ENCODE assay signal across 25 cellular contexts in the genomic region with DNA sequence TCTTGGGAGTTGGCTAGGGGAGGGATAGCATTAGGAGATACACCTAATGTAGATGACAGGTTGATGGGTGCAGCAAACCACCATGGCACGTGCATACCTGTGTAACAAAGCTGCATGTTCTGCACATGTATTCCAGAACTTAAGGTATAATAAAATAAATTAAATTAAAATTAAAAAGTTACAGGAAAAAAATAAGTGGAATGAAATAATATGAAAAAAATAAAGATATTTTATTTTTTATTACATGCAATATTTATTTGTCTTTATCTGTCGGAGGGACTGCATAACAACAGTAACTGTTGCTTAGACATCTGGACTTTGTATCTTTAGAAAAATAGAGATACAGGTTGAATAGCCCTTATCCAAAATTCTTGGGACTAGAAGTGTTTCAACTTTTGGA.
A peak's percentile ranks its signal among the peaks of the same experiment; 100 is the strongest.
DNase-seq lines count a peak whose midpoint lies in the region; ATAC-seq and TF ChIP-seq lines count a peak whose summit lies in the region.
"Had no signal": no experiment of that assay in that cellular context is flagged by ENCODE, and none has a peak within 500 bp of the region (broad histone marks: within the 10 kb centered on the region; RNA-seq: fewer than 3 reads in every experiment).

No MANE protein-coding gene starts in this region.

- CTCF ChIA-PET in WTC11 (lab: Charles Lee) = no interaction called here

- no peak overlapping the region for H3K27ac Mint-ChIP-seq in WTC11
- H3K27ac Mint-ChIP-seq: B cell; CD14-positive monocyte; CD4-positive, alpha-beta memory T cell; CD4-positive, alpha-beta T cell; CD4-positive, CD25-positive, alpha-beta regulatory T cell; CD8-positive, alpha-beta memory T cell; CD8-positive, alpha-beta T cell had no signal

- no peaks in the 10 kb centered on the region; the same call in 1 of the 2 replicates for H3K27me3 Mint-ChIP-seq in WTC11 (ENCODE audit: low read depth)
- H3K27me3 Mint-ChIP-seq: B cell; CD4-positive, alpha-beta memory T cell; CD4-positive, alpha-beta T cell; CD4-positive, CD25-positive, alpha-beta regulatory T cell; CD8-positive, alpha-beta memory T cell had no signal

- H3K9me3 Mint-ChIP-seq in WTC11 = 0 out of 2 replicates have a peak, but pooled peaks cover 4% of the 10 kb centered on the region

- ATAC-seq in WTC11 = no peak
- ATAC-seq: A549; CD8-positive, alpha-beta T cell had no signal

- POLR2A ChIA-PET in WTC11 (lab: Charles Lee) = no interaction called here

- DNase-seq in WTC11 (ENCODE audit: low spot score) (no peak), COLO668 (lab: John Stamatoyannopoulos, UW; ENCODE audit: unreplicated experiment) (no peak)
- DNase-seq: 8988T; ACHN; AML-193; BE2C; C1 segment of cervical spinal cord; Caco-2; Calu3; CD4-positive, alpha-beta memory T cell; CD4-positive, alpha-beta T cell; CD4-positive, CD25-positive, alpha-beta regulatory T cell; CD8-positive, alpha-beta memory T cell; CD8-positive, alpha-beta T cell; COR-L47; DMS 273 treated with DMSO at 0.1 percent for 48 hours; DMS153; DMS53; DMS79; DMS79 treated with DMSO at 0.1 percent for 48 hours; DND-41; EL had no signal

- no peak overlapping the region for H3K4me3 Mint-ChIP-seq in WTC11
- H3K4me3 Mint-ChIP-seq: B cell; CD14-positive monocyte; CD4-positive, alpha-beta memory T cell; CD4-positive, alpha-beta T cell; CD4-positive, CD25-positive, alpha-beta regulatory T cell; CD8-positive, alpha-beta memory T cell; CD8-positive, alpha-beta T cell had no signal

- H3K4me1 Mint-ChIP-seq in WTC11 = no peaks in the 10 kb centered on the region
- H3K4me1 Mint-ChIP-seq: B cell; CD14-positive monocyte; CD4-positive, alpha-beta memory T cell; CD4-positive, CD25-positive, alpha-beta regulatory T cell; CD8-positive, alpha-beta memory T cell had no signal

- no peaks in the 10 kb centered on the region for H3K36me3 Mint-ChIP-seq in WTC11
- H3K36me3 Mint-ChIP-seq: CD14-positive monocyte; CD4-positive, alpha-beta memory T cell; CD4-positive, CD25-positive, alpha-beta regulatory T cell; CD8-positive, alpha-beta memory T cell; CD8-positive, alpha-beta T cell had no signal

- no peak for TF ChIP-seq CTCF in WTC11 (IDR thresholded peaks at IDR 0.05)

TF ChIP-seq in WTC11, 78 proteins besides CTCF, POLR2A, EP300 and RAD21:
- TF ChIP-seq, protein P1, sequence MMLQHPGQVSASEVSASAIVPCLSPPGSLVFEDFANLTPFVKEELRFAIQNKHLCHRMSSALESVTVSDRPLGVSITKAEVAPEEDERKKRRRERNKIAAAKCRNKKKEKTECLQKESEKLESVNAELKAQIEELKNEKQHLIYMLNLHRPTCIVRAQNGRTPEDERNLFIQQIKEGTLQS (CRISPR knock-in tag; conservative IDR thresholded peaks at IDR 0.05) = no peak
- TF ChIP-seq, protein P2, sequence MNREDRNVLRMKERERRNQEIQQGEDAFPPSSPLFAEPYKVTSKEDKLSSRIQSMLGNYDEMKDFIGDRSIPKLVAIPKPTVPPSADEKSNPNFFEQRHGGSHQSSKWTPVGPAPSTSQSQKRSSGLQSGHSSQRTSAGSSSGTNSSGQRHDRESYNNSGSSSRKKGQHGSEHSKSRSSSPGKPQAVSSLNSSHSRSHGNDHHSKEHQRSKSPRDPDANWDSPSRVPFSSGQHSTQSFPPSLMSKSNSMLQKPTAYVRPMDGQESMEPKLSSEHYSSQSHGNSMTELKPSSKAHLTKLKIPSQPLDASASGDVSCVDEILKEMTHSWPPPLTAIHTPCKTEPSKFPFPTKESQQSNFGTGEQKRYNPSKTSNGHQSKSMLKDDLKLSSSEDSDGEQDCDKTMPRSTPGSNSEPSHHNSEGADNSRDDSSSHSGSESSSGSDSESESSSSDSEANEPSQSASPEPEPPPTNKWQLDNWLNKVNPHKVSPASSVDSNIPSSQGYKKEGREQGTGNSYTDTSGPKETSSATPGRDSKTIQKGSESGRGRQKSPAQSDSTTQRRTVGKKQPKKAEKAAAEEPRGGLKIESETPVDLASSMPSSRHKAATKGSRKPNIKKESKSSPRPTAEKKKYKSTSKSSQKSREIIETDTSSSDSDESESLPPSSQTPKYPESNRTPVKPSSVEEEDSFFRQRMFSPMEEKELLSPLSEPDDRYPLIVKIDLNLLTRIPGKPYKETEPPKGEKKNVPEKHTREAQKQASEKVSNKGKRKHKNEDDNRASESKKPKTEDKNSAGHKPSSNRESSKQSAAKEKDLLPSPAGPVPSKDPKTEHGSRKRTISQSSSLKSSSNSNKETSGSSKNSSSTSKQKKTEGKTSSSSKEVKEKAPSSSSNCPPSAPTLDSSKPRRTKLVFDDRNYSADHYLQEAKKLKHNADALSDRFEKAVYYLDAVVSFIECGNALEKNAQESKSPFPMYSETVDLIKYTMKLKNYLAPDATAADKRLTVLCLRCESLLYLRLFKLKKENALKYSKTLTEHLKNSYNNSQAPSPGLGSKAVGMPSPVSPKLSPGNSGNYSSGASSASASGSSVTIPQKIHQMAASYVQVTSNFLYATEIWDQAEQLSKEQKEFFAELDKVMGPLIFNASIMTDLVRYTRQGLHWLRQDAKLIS (CRISPR knock-in tag; IDR thresholded peaks at IDR 0.05; ENCODE audit: borderline replicate concordance) = no peak
- TF ChIP-seq PRRX2 (CRISPR knock-in tag; IDR thresholded peaks at IDR 0.05) (no peak), HMGA2 (CRISPR knock-in tag; IDR thresholded peaks at IDR 0.05) (peak; percentile 91), JAZF1 (CRISPR knock-in tag; IDR thresholded peaks at IDR 0.05) (no peak), EMX1 (CRISPR knock-in tag; IDR thresholded peaks at IDR 0.05) (no peak)
TF ChIP-seq in WTC11: peak in this region for 1.
